ENCODE assay signal across 21 cellular contexts in the genomic region with DNA sequence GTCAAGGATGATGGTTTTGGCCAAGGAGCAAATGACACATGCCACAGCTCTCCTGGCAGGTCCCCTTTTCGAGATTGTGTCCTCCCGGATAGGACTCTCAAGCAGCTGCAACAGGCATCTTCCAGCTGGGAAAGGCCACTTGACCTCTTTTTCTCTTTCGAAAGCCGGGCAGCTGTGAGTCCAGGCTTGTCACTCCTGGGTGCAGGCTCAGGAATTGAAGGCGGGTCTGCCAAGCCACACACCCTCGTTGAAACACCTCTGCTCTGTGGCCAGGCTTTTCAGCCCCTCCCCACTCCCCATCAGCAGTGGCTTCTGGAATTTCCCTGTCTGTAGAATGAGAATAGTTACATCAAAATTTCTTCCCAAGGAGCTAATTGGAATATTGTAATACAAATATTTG.
A peak's percentile ranks its signal among the peaks of the same experiment; 100 is the strongest.
DNase-seq lines count a peak whose midpoint lies in the region; ATAC-seq and TF ChIP-seq lines count a peak whose summit lies in the region.
"Had no signal": no experiment of that assay in that cellular context is flagged by ENCODE, and none has a peak within 500 bp of the region (broad histone marks: within the 10 kb centered on the region; RNA-seq: fewer than 3 reads in every experiment).

No MANE protein-coding gene starts in this region.

- no peaks in the 10 kb centered on the region for H3K4me1 Mint-ChIP-seq in CD8-positive, alpha-beta memory T cell
- H3K4me1 Mint-ChIP-seq in stimulated activated effector memory CD8-positive, alpha-beta T cell treated with anti-CD3 and anti-CD28 coated beads, Interleukin-12 subunit alpha, Interleukin-12 subunit beta, amount 100 ng/mL, for 72 hours = no peaks in the 10 kb centered on the region
- H3K4me1 Mint-ChIP-seq: activated naive CD4-positive, alpha-beta T cell treated with anti-CD3 and anti-CD28 coated beads, Interleukin-2, amount 10 ng/mL, durations not matched to agents 7 days and 5 days; central memory CD8-positive, alpha-beta T cell; stimulated activated naive CD8-positive, alpha-beta T cell treated with anti-CD3 and anti-CD28 coated beads, Interleukin-15, amount 100 ng/mL, for 72 hours had no signal

- H3K36me3 ChIP-seq in DND-41 (ENCODE audit: insufficient read depth, low read length) (peaks cover 24% of the 10 kb centered on the region), SJCRH30 (no peaks in the 10 kb centered on the region; the same call in 1 of the 2 replicates), lung (ENCODE audit: control insufficient read depth in 2 of 2, insufficient read depth in 2 of 2, low read length in 2 of 2) (no peaks in the 10 kb centered on the region), left ventricle myocardium inferior (no peaks in the 10 kb centered on the region)
- no peaks in the 10 kb centered on the region for H3K36me3 ChIP-seq in CD8-positive, alpha-beta memory T cell (ENCODE audit: insufficient read depth, low read length)
- H3K36me3 ChIP-seq: gastroesophageal sphincter had no signal

- 0 out of 3 replicates have a peak, but pooled peaks have one; percentile 8 for ATAC-seq in DND-41 (ENCODE audit: insufficient read depth, low read depth)
- ATAC-seq in lung (ENCODE audit: insufficient read depth, low FRiP score) = peak; percentile 47
- no peak for ATAC-seq in stimulated activated effector memory CD8-positive, alpha-beta T cell treated with anti-CD3 and anti-CD28 coated beads, Interleukin-12 subunit alpha, Interleukin-12 subunit beta, amount 100 ng/mL, for 72 hours
- ATAC-seq: activated T-cell treated with anti-CD3 and anti-CD28 coated beads, Interleukin-2, amount 50 U/mL, for 72 hours; CD8-positive, alpha-beta T cell; gastroesophageal sphincter; stimulated activated naive CD8-positive, alpha-beta T cell treated with anti-CD3 and anti-CD28 coated beads, Interleukin-15, amount 100 ng/mL, for 72 hours had no signal

- no peak for TF ChIP-seq CTCF in DND-41 (IDR thresholded peaks at IDR 0.05; ENCODE audit: borderline replicate concordance, extremely low read depth, low read length, poor library complexity, severe bottlenecking)
- no peak for TF ChIP-seq CTCF in lung (IDR thresholded peaks at IDR 0.05; ENCODE audit: control extremely low read depth, extremely low read depth)
- TF ChIP-seq CTCF in left ventricle myocardium inferior (IDR thresholded peaks at IDR 0.05; ENCODE audit: borderline replicate concordance) = no peak

- CTCF ChIA-PET in CD8-positive, alpha-beta memory T cell (lab: Charles Lee) = no interaction called here

- intact Hi-C loops in left ventricle myocardium inferior (cut with micrococcal nuclease) = no loop called here

- no peak overlapping the region for H3K4me3 ChIP-seq in DND-41 (ENCODE audit: low read depth in 1 of 2, low read length in 2 of 2)
- H3K4me3 ChIP-seq in SJCRH30 = no peak overlapping the region
- no peak overlapping the region for H3K4me3 ChIP-seq in lung
- no peak overlapping the region for H3K4me3 ChIP-seq in CD8-positive, alpha-beta memory T cell (ENCODE audit: low read length)
- no peak overlapping the region for H3K4me3 ChIP-seq in left ventricle myocardium inferior
- H3K4me3 ChIP-seq: gastroesophageal sphincter had no signal

- no peak overlapping the region for H3K27ac Mint-ChIP-seq in CD8-positive, alpha-beta memory T cell
- no peak overlapping the region for H3K27ac Mint-ChIP-seq in stimulated activated effector memory CD8-positive, alpha-beta T cell treated with anti-CD3 and anti-CD28 coated beads, Interleukin-12 subunit alpha, Interleukin-12 subunit beta, amount 100 ng/mL, for 72 hours
- H3K27ac Mint-ChIP-seq: activated naive CD4-positive, alpha-beta T cell treated with anti-CD3 and anti-CD28 coated beads, Interleukin-2, amount 10 ng/mL, durations not matched to agents 7 days and 5 days; activated T-cell treated with anti-CD3 and anti-CD28 coated beads, Interleukin-2, amount 50 U/mL, for 72 hours; CD8-positive, alpha-beta T cell; stimulated activated naive CD8-positive, alpha-beta T cell treated with anti-CD3 and anti-CD28 coated beads, Interleukin-15, amount 100 ng/mL, for 72 hours had no signal

- POLR2A ChIA-PET in CD8-positive, alpha-beta memory T cell (lab: Charles Lee) = no interaction called here

- H3K4me2 ChIP-seq in DND-41 (ENCODE audit: insufficient read depth, low read length) = no peak overlapping the region
- H3K4me2 ChIP-seq: KMS-11 had no signal

- no peak overlapping the region for H3K9ac ChIP-seq in DND-41 (ENCODE audit: low read depth, low read length)
- H3K9ac ChIP-seq: KMS-11 had no signal

- H3K79me2 ChIP-seq in DND-41 (ENCODE audit: insufficient read depth, low read length) = no peaks in the 10 kb centered on the region

- 47 to 67% methylated on average over 6 of the region's 6 CpGs for WGBS in lung, 2 donors

- no peaks in the 10 kb centered on the region for H3K4me1 ChIP-seq in DND-41 (ENCODE audit: insufficient read depth, low read length)
- no peaks in the 10 kb centered on the region for H3K4me1 ChIP-seq in SJCRH30
- H3K4me1 ChIP-seq in lung (ENCODE audit: control insufficient read depth in 2 of 2, insufficient read depth in 2 of 2, low read length in 2 of 2) = no peaks in the 10 kb centered on the region
- no peaks in the 10 kb centered on the region for H3K4me1 ChIP-seq in CD8-positive, alpha-beta memory T cell (ENCODE audit: insufficient read depth, low read length)
- H3K4me1 ChIP-seq in left ventricle myocardium inferior = no peaks in the 10 kb centered on the region
- H3K4me1 ChIP-seq: gastroesophageal sphincter had no signal

- H3K9me3 Mint-ChIP-seq in CD8-positive, alpha-beta memory T cell = peaks cover 10 to 34% (median 30%) of the 10 kb centered on the region in 5 donors
- peaks cover 16% of the 10 kb centered on the region for H3K9me3 Mint-ChIP-seq in stimulated activated effector memory CD8-positive, alpha-beta T cell treated with anti-CD3 and anti-CD28 coated beads, Interleukin-12 subunit alpha, Interleukin-12 subunit beta, amount 100 ng/mL, for 72 hours

- DNase-seq in DND-41 = no peak
- DNase-seq in LHCN-M2 (ENCODE audit: low read depth) = peak; percentile 43
- peak; percentile 24 to 28 for DNase-seq in SJCRH30
- no peak for DNase-seq in lung (ENCODE audit: low spot score)
- no peak for DNase-seq in foreskin melanocyte
- no peak for DNase-seq in CD8-positive, alpha-beta memory T cell
- no peak for DNase-seq in left ventricle myocardium inferior
- no peak for DNase-seq in stimulated activated effector memory CD8-positive, alpha-beta T cell treated with anti-CD3 and anti-CD28 coated beads, Interleukin-12 subunit alpha, Interleukin-12 subunit beta, amount 100 ng/mL, for 72 hours (ENCODE audit: low spot score in 2 of 2)
- DNase-seq: activated naive CD4-positive, alpha-beta T cell treated with anti-CD3 and anti-CD28 coated beads, Interleukin-2, amount 10 ng/mL, durations not matched to agents 7 days and 5 days; activated T-cell treated with anti-CD3 and anti-CD28 coated beads, Interleukin-2, amount 50 U/mL, for 72 hours; CD8-positive, alpha-beta T cell; erythroblast; NCI-H1092; NCI-H2107; NK-92 treated with Interleukin-12 subunit alpha and Interleukin-12 subunit beta, amount 100 ng/mL, for 24 hours; RPMI8226; stimulated activated CD4-positive, alpha-beta T cell treated with anti-CD3 and anti-CD28 coated beads, Interleukin-4, amount 100 ng/mL, for 1 hour; stimulated activated naive CD8-positive, alpha-beta T cell treated with anti-CD3 and anti-CD28 coated beads, Interleukin-15, amount 100 ng/mL, for 72 hours had no signal

- peaks cover 0 to 4% of the 10 kb centered on the region in 2 donors for H3K27me3 Mint-ChIP-seq in CD8-positive, alpha-beta memory T cell
- H3K27me3 Mint-ChIP-seq: central memory CD8-positive, alpha-beta T cell; stimulated activated naive CD8-positive, alpha-beta T cell treated with anti-CD3 and anti-CD28 coated beads, Interleukin-15, amount 100 ng/mL, for 72 hours had no signal

- H2AFZ ChIP-seq in DND-41 (ENCODE audit: low read depth, low read length) = no peak overlapping the region

- H4K20me1 ChIP-seq in DND-41 (ENCODE audit: insufficient read depth, low read length) = no peaks in the 10 kb centered on the region

- H3K9me3 ChIP-seq in DND-41 (ENCODE audit: insufficient read depth, low read length, severe bottlenecking) (peaks cover 34% of the 10 kb centered on the region), SJCRH30 (replicated peaks) (peaks cover 14% of the 10 kb centered on the region), lung (ENCODE audit: control insufficient read depth in 2 of 2, insufficient read depth in 1 of 2, low read length in 1 of 2) (peaks cover 0 to 6% of the 10 kb centered on the region in 2 donors), left ventricle myocardium inferior (replicated peaks) (peaks cover 62% of the 10 kb centered on the region)
- peaks cover 2% of the 10 kb centered on the region for H3K9me3 ChIP-seq in CD8-positive, alpha-beta memory T cell (ENCODE audit: low read length)

- no peaks in the 10 kb centered on the region for H3K27me3 ChIP-seq in DND-41 (ENCODE audit: insufficient read depth, low read length, poor library complexity)
- H3K27me3 ChIP-seq in SJCRH30 = no peaks in the 10 kb centered on the region
- no peaks in the 10 kb centered on the region for H3K27me3 ChIP-seq in lung (ENCODE audit: control insufficient read depth, insufficient read depth)
- H3K27me3 ChIP-seq in CD8-positive, alpha-beta memory T cell (ENCODE audit: insufficient read depth, low read length, poor library complexity, severe bottlenecking) = no peaks in the 10 kb centered on the region
- H3K27me3 ChIP-seq in left ventricle myocardium inferior (ENCODE audit: low read depth) = no peaks in the 10 kb centered on the region
- H3K27me3 ChIP-seq: gastroesophageal sphincter had no signal

- H3K27ac ChIP-seq in DND-41 (ENCODE audit: low read length) (no peak overlapping the region), SJCRH30 (no peak overlapping the region), lung (ENCODE audit: low read depth in 1 of 2, low read length in 1 of 2) (no peak overlapping the region), left ventricle myocardium inferior (replicated peaks) (no peak overlapping the region)
- no peak overlapping the region for H3K27ac ChIP-seq in CD8-positive, alpha-beta memory T cell (ENCODE audit: low read depth, low read length)
- H3K27ac ChIP-seq: gastroesophageal sphincter, KMS-11 had no signal

- H3K36me3 Mint-ChIP-seq in CD8-positive, alpha-beta memory T cell = peaks cover under 1 to 26% (median 5%) of the 10 kb centered on the region in 3 donors
- H3K36me3 Mint-ChIP-seq in stimulated activated effector memory CD8-positive, alpha-beta T cell treated with anti-CD3 and anti-CD28 coated beads, Interleukin-12 subunit alpha, Interleukin-12 subunit beta, amount 100 ng/mL, for 72 hours = no peaks in the 10 kb centered on the region

- no peak overlapping the region for H3K4me3 Mint-ChIP-seq in CD8-positive, alpha-beta memory T cell
- H3K4me3 Mint-ChIP-seq in stimulated activated effector memory CD8-positive, alpha-beta T cell treated with anti-CD3 and anti-CD28 coated beads, Interleukin-12 subunit alpha, Interleukin-12 subunit beta, amount 100 ng/mL, for 72 hours = no peak overlapping the region
- H3K4me3 Mint-ChIP-seq: activated naive CD4-positive, alpha-beta T cell treated with anti-CD3 and anti-CD28 coated beads, Interleukin-2, amount 10 ng/mL, durations not matched to agents 7 days and 5 days; activated T-cell treated with anti-CD3 and anti-CD28 coated beads, Interleukin-2, amount 50 U/mL, for 72 hours; CD8-positive, alpha-beta T cell; central memory CD8-positive, alpha-beta T cell; stimulated activated naive CD8-positive, alpha-beta T cell treated with anti-CD3 and anti-CD28 coated beads, Interleukin-15, amount 100 ng/mL, for 72 hours had no signal

Comparison
In these comparisons a context has a peak if more than half of its experiments do, and no peak if none do; other contexts are left out.
1. DNase-seq: peak in LHCN-M2 (single experiment) and SJCRH30 (2 of 2); none in DND-41 (single experiment), lung (single experiment), foreskin melanocyte (single experiment), CD8-positive, alpha-beta memory T cell (0 of 5), left ventricle myocardium inferior (single experiment) and stimulated activated effector memory CD8-positive, alpha-beta T cell treated with anti-CD3 and anti-CD28 coated beads, Interleukin-12 subunit alpha, Interleukin-12 subunit beta, amount 100 ng/mL, for 72 hours (0 of 2).